In genomic region chr3:23668430-23668904, GRCh38 we compare ENCODE assay signal across 9 cellular contexts.
DNase-seq lines count a peak whose midpoint lies in the region; ATAC-seq, FAIRE-seq and TF ChIP-seq lines count a peak whose summit lies in the region.
"Had no signal": no experiment of that assay in that cellular context is flagged by ENCODE, and none has a peak within 500 bp of the region (broad histone marks: within the 10 kb centered on the region; RNA-seq: fewer than 3 reads in every experiment).

No MANE protein-coding gene starts in this region.

- in situ Hi-C loops in KBM-7 (cut with MboI; ENCODE audit: low pct_unique_long_range_greater_than_20kb, low sequenced_read_pairs) = no loop called here

- no peak for FAIRE-seq in urothelium cell line (lab: Jason Lieb, UNC)

- DNase-seq in fibroblast of villous mesenchyme (ENCODE audit: low read depth) = peak; percentile 93
- DNase-seq in urothelium cell line (ENCODE audit: low spot score) = peak; percentile 70
- no peak for DNase-seq in KBM-7
- DNase-seq: activated effector memory CD4-positive, alpha-beta T cell treated with Interleukin-2 at 50 U/mL for 16 hours had no signal

- ATAC-seq in SK-N-SH treated with all-trans-retinoic acid at 6 μM for 48 hours (peak; percentile 89), HG03097 (IDR thresholded peaks at IDR 0.05; ENCODE audit: low FRiP score, unreplicated experiment) (no peak), HG02870 (IDR thresholded peaks at IDR 0.05; ENCODE audit: unreplicated experiment) (no peak)

- H3K9me3 ChIP-seq in HEK293 (ENCODE audit: control insufficient read depth, insufficient read depth, low read depth, low read length) = no peaks in the 10 kb centered on the region

- POLR2A ChIA-PET in HEK293 (lab: Yijun Ruan, JAX) = no interaction called here

- H3K36me3 ChIP-seq in HEK293 (ENCODE audit: control insufficient read depth in 2 of 2, insufficient read depth in 1 of 2, low read length in 2 of 2) = no peaks in the 10 kb centered on the region

- CTCF ChIA-PET in HEK293 (lab: Yijun Ruan, JAX) = interaction anchor here (1.7 kb wide), 1 partner anchor 93 kb away, joined by 3 read pairs; no protein-coding TSS in a partner anchor

- H3K4me1 ChIP-seq in HEK293 (ENCODE audit: control insufficient read depth, insufficient read depth, low read length) = peaks cover 5% of the 10 kb centered on the region; the same call in 1 of the 2 replicates

- H3K4me3 ChIP-seq in HEK293 (ENCODE audit: low read depth, low read length) (no peak overlapping the region), fibroblast of villous mesenchyme (ENCODE audit: low read depth, low read length) (no peak overlapping the region)

- TF ChIP-seq CTCF in HEK293 (tag by site-specific recombination; IDR thresholded peaks at IDR 0.05) (no peak), fibroblast of villous mesenchyme (IDR thresholded peaks at IDR 0.05; ENCODE audit: insufficient read depth, low read depth, low read length) (no peak)

- peak overlapping the region; percentile 21; the same call in 1 of the 2 replicates for H3K27ac ChIP-seq in HEK293 (ENCODE audit: extremely low read depth, low read depth, low read length)
- H3K27ac ChIP-seq: VCaP had no signal

TF ChIP-seq in HEK293, 187 proteins besides CTCF, POLR2A, EP300 and RAD21 (continues in another document):
- TF ChIP-seq ZNF561 (tag by site-specific recombination; IDR thresholded peaks at IDR 0.05; ENCODE audit: borderline replicate concordance) = no peak
- peak; percentile 36; the same call in 1 of the 2 replicates for TF ChIP-seq ZNF335 (tag by site-specific recombination; conservative IDR thresholded peaks at IDR 0.05)
- peak; percentile 46 for TF ChIP-seq GFI1B (tag by site-specific recombination; IDR thresholded peaks at IDR 0.05)
- peak; percentile 88 for TF ChIP-seq GLIS1 (tag by site-specific recombination; IDR thresholded peaks at IDR 0.05)
- peak; percentile 40; the same call in 1 of the 2 replicates for TF ChIP-seq ZBTB48 (tag by site-specific recombination; IDR thresholded peaks at IDR 0.05)
- TF ChIP-seq, protein P1, sequence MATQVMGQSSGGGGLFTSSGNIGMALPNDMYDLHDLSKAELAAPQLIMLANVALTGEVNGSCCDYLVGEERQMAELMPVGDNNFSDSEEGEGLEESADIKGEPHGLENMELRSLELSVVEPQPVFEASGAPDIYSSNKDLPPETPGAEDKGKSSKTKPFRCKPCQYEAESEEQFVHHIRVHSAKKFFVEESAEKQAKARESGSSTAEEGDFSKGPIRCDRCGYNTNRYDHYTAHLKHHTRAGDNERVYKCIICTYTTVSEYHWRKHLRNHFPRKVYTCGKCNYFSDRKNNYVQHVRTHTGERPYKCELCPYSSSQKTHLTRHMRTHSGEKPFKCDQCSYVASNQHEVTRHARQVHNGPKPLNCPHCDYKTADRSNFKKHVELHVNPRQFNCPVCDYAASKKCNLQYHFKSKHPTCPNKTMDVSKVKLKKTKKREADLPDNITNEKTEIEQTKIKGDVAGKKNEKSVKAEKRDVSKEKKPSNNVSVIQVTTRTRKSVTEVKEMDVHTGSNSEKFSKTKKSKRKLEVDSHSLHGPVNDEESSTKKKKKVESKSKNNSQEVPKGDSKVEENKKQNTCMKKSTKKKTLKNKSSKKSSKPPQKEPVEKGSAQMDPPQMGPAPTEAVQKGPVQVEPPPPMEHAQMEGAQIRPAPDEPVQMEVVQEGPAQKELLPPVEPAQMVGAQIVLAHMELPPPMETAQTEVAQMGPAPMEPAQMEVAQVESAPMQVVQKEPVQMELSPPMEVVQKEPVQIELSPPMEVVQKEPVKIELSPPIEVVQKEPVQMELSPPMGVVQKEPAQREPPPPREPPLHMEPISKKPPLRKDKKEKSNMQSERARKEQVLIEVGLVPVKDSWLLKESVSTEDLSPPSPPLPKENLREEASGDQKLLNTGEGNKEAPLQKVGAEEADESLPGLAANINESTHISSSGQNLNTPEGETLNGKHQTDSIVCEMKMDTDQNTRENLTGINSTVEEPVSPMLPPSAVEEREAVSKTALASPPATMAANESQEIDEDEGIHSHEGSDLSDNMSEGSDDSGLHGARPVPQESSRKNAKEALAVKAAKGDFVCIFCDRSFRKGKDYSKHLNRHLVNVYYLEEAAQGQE (tag by site-specific recombination; IDR thresholded peaks at IDR 0.05) = no peak
- TF ChIP-seq ZNF266 (tag by site-specific recombination; IDR thresholded peaks at IDR 0.05; ENCODE audit: low read depth) = no peak
- peak; percentile 73 for TF ChIP-seq ZNF366 (tag by site-specific recombination; conservative IDR thresholded peaks at IDR 0.05)
- TF ChIP-seq, protein P2, sequence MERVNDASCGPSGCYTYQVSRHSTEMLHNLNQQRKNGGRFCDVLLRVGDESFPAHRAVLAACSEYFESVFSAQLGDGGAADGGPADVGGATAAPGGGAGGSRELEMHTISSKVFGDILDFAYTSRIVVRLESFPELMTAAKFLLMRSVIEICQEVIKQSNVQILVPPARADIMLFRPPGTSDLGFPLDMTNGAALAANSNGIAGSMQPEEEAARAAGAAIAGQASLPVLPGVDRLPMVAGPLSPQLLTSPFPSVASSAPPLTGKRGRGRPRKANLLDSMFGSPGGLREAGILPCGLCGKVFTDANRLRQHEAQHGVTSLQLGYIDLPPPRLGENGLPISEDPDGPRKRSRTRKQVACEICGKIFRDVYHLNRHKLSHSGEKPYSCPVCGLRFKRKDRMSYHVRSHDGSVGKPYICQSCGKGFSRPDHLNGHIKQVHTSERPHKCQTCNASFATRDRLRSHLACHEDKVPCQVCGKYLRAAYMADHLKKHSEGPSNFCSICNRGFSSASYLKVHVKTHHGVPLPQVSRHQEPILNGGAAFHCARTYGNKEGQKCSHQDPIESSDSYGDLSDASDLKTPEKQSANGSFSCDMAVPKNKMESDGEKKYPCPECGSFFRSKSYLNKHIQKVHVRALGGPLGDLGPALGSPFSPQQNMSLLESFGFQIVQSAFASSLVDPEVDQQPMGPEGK (tag by site-specific recombination; IDR thresholded peaks at IDR 0.05) = 0 out of 2 replicates have a peak, but pooled peaks have one; percentile 16
- peak; percentile 29; the same call in 1 of the 2 replicates for TF ChIP-seq WT1 (tag by site-specific recombination; IDR thresholded peaks at IDR 0.05)

TF ChIP-seq in SK-N-SH treated with all-trans-retinoic acid at 6 μM for 48 hours, 23 proteins besides CTCF, POLR2A, EP300 and RAD21:
- TF ChIP-seq, protein P2 (CRISPR knock-in tag; IDR thresholded peaks at IDR 0.05; ENCODE audit: borderline replicate concordance) = no peak
- TF ChIP-seq ISL1 (CRISPR knock-in tag; IDR thresholded peaks at IDR 0.05) (0 out of 2 replicates have a peak, but pooled peaks have one; percentile 23), PPARA (CRISPR knock-in tag; IDR thresholded peaks at IDR 0.05; ENCODE audit: borderline replicate concordance) (no peak), ZFP3 (CRISPR knock-in tag; IDR thresholded peaks at IDR 0.05) (no peak), ZNF565 (CRISPR knock-in tag; conservative IDR thresholded peaks at IDR 0.05; ENCODE audit: low read depth) (no peak), ZFP30 (CRISPR knock-in tag; IDR thresholded peaks at IDR 0.05) (no peak), OSR1 (CRISPR knock-in tag; IDR thresholded peaks at IDR 0.05) (no peak), ZC3H10 (CRISPR knock-in tag; IDR thresholded peaks at IDR 0.05) (no peak)
